18 cellular contexts compared by ENCODE assay signal in genomic region chr10:131843881-131844284, GRCh38.
"Had no signal": no experiment of that assay in that cellular context is flagged by ENCODE, and none has a peak within 500 bp of the region (broad histone marks: within the 10 kb centered on the region; RNA-seq: fewer than 3 reads in every experiment).

No MANE protein-coding gene starts in this region.

- H3K27me3 Mint-ChIP-seq: central memory CD8-positive, alpha-beta T cell had no signal

- H3K4me1 ChIP-seq: esophagus squamous epithelium, prostate gland, right atrium auricular region, stomach had no signal

- H3K4me1 Mint-ChIP-seq: central memory CD8-positive, alpha-beta T cell; immature natural killer cell; mesothelial cell of epicardium had no signal

- H3K9me3 ChIP-seq: esophagus squamous epithelium, prostate gland, right atrium auricular region, stomach had no signal

- H3K4me3 Mint-ChIP-seq: central memory CD8-positive, alpha-beta T cell; immature natural killer cell; mesothelial cell of epicardium; nephron progenitor cell had no signal

- H3K27me3 ChIP-seq: brain microvascular endothelial cell, right atrium auricular region had no signal

- H3K9me3 Mint-ChIP-seq: central memory CD8-positive, alpha-beta T cell; immature natural killer cell; mesothelial cell of epicardium had no signal

- H3K36me3 Mint-ChIP-seq: immature natural killer cell, mesothelial cell of epicardium had no signal

- H3K36me3 ChIP-seq: brain microvascular endothelial cell, esophagus squamous epithelium, prostate gland, right atrium auricular region, stomach had no signal

- H3K27ac ChIP-seq: brain microvascular endothelial cell, esophagus squamous epithelium, prostate gland, right atrium auricular region, skin epidermis, stomach had no signal

- H3K27ac Mint-ChIP-seq: immature natural killer cell, mesothelial cell of epicardium, nephron progenitor cell had no signal

- H3K4me3 ChIP-seq: esophagus squamous epithelium, lung, prostate gland, right atrium auricular region, skin epidermis, stomach had no signal

- DNase-seq: activated CD4-positive, alpha-beta T cell treated with anti-CD3 and anti-CD28 coated beads, Interleukin-2, amount 50 U/mL, for 4 hours; activated naive CD4-positive, alpha-beta T cell treated with Interleukin-2 at 50 U/mL for 16 hours; anterior cingulate cortex; brain microvascular endothelial cell; cortex of kidney; effector CD4-positive, alpha-beta T cell; esophagus squamous epithelium; immature natural killer cell; nephron progenitor cell; occipital lobe; stimulated activated CD4-positive, alpha-beta T cell treated with anti-CD3 and anti-CD28 coated beads, Interleukin-4, amount 100 ng/mL, for 1 hour; stomach had no signal
